ENCODE assay signal across 15 cellular contexts in genomic region chr2:65957886-65958285, GRCh38.
"Had no signal": no experiment of that assay in that cellular context is flagged by ENCODE, and none has a peak within 500 bp of the region (broad histone marks: within the 10 kb centered on the region; RNA-seq: fewer than 3 reads in every experiment).

No MANE protein-coding gene starts in this region.

- H3K36me3 ChIP-seq: spleen, upper lobe of right lung had no signal

- H3K9me3 ChIP-seq: upper lobe of right lung had no signal

- H3K4me3 Mint-ChIP-seq: activated naive CD8-positive, alpha-beta T cell; activated T-cell treated with anti-CD3 and anti-CD28 coated beads, Interleukin-2, amount 50 U/mL, for 72 hours; nephron had no signal

- H3K27me3 Mint-ChIP-seq: activated naive CD8-positive, alpha-beta T cell had no signal

- H3K4me3 ChIP-seq: spleen, upper lobe of right lung had no signal

- H3K4me1 ChIP-seq: spleen, upper lobe of right lung had no signal

- ATAC-seq: activated T-cell treated with anti-CD3 and anti-CD28 coated beads, Interleukin-2, amount 50 U/mL, for 72 hours; left lobe of liver; upper lobe of right lung had no signal

- H3K27ac ChIP-seq: spleen, upper lobe of right lung, VCaP had no signal

- H3K27ac Mint-ChIP-seq: activated naive CD8-positive, alpha-beta T cell; activated T-cell treated with anti-CD3 and anti-CD28 coated beads, Interleukin-2, amount 50 U/mL, for 72 hours; nephron had no signal

- H3K27me3 ChIP-seq: spleen, upper lobe of right lung had no signal

- H3K36me3 Mint-ChIP-seq: activated naive CD8-positive, alpha-beta T cell had no signal

- DNase-seq: activated CD4-positive, alpha-beta T cell treated with anti-CD3 and anti-CD28 coated beads, Interleukin-2, amount 50 U/mL, for 4 hours; activated effector memory CD4-positive, alpha-beta T cell treated with anti-CD3 and anti-CD28 coated beads, Interleukin-2, amount 50 U/mL, for 16 hours; activated T-cell treated with anti-CD3 and anti-CD28 coated beads, Interleukin-2, amount 50 U/mL, for 72 hours; cerebellar nuclear complex; effector memory CD4-positive, alpha-beta T cell; midbrain; nucleus accumbens; spleen; stimulated activated naive CD4-positive, alpha-beta T cell; T-helper 2 cell; upper lobe of right lung had no signal
